Comparison of ENCODE assay signal across 1 cellular context in the genomic region with DNA sequence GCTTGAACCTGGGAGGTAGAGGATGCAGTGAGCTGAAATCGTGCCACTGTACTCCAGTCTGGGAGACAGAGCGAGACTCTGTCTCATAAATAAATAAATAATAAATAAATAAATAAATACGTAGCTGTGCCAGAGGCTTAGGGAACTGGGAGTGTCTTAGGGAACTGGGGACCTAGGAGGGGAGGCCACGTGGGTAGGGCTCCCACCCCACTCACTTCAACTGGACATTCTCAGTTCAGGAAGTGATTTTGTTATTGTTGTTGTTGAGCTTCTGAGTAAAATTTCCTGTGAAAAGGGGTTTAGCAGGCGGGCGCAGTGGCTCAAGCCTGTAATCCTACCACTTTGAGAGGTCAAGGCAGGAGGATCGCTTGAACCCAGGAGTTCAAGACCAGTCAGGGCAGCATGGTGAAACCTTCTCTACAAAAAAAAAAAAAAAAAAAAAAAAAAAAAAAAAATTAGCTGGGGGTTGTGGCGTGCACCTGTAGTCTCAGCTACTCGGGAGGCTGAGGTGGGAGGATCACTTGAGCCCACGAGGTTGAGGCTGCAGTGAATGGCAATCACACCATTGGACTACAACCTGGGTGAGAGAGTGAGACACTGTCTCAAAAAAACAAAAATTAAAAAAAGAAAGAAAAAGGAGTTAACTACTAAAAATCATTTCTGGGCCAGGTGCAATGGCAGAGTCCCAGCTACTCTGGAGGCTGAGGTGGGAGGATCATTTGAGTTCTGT.
TF ChIP-seq lines count a peak whose summit lies in the region.

No MANE protein-coding gene starts in this region.

TF ChIP-seq in endothelial cell of umbilical vein, 7 proteins besides CTCF, POLR2A, EP300 and RAD21:
- TF ChIP-seq, protein P1, sequence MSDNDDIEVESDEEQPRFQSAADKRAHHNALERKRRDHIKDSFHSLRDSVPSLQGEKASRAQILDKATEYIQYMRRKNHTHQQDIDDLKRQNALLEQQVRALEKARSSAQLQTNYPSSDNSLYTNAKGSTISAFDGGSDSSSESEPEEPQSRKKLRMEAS (IDR thresholded peaks at IDR 0.05; ENCODE audit: insufficient read depth, insufficient read length) = no peak
- no peak for TF ChIP-seq EZH2 (IDR thresholded peaks at IDR 0.05; ENCODE audit: borderline replicate concordance, low read depth, low read length, severe bottlenecking)
- no peak for TF ChIP-seq GATA2 (IDR thresholded peaks at IDR 0.05; ENCODE audit: insufficient read depth, insufficient read length, low read depth, low read length)
- no peak for TF ChIP-seq POLR2AphosphoS5 (IDR thresholded peaks at IDR 0.05; ENCODE audit: insufficient read depth, low read depth, low read length)
- no peak for TF ChIP-seq MYC (IDR thresholded peaks at IDR 0.05; ENCODE audit: low read depth, low read length)
- TF ChIP-seq FOS (IDR thresholded peaks at IDR 0.05; ENCODE audit: borderline replicate concordance, insufficient read depth, low read length) = no peak
- TF ChIP-seq JUN (IDR thresholded peaks at IDR 0.05; ENCODE audit: borderline replicate concordance, insufficient read depth, insufficient read length, low read depth) = no peak
